In genomic region chr22:39898997-39899396, GRCh38 we compare ENCODE assay signal across 1 cellular context.
TF ChIP-seq lines count a peak whose summit lies in the region.

No MANE protein-coding gene starts in this region.

TF ChIP-seq in WTC11, 78 proteins besides CTCF, POLR2A, EP300 and RAD21 (continued from another document):
- no peak for TF ChIP-seq PRDM15 (CRISPR knock-in tag; IDR thresholded peaks at IDR 0.05)
- no peak for TF ChIP-seq ZNF138 (CRISPR knock-in tag; conservative IDR thresholded peaks at IDR 0.05)
